Comparison of ENCODE assay signal across 8 cellular contexts in genomic region chr3:8301977-8302589, GRCh38.
DNase-seq lines count a peak whose midpoint lies in the region; ATAC-seq, FAIRE-seq and TF ChIP-seq lines count a peak whose summit lies in the region.

No MANE protein-coding gene starts in this region.

- TF ChIP-seq CTCF in RWPE1 (conservative IDR thresholded peaks at IDR 0.05; ENCODE audit: low read depth), result peak; percentile 70
- TF ChIP-seq CTCF in esophagus muscularis mucosa (IDR thresholded peaks at IDR 0.05), result peak; percentile 59 to 73 (median 61)
- TF ChIP-seq CTCF in omental fat pad (IDR thresholded peaks at IDR 0.05), result no peak

- 20% methylated on average over 6 of the region's 6 CpGs for WGBS in esophagus muscularis mucosa

- peak; percentile 57 for ATAC-seq in HG03432 (IDR thresholded peaks at IDR 0.05; ENCODE audit: unreplicated experiment)
- peak; percentile 41 for ATAC-seq in omental fat pad (ENCODE audit: low FRiP score)
- ATAC-seq in HG03460 (IDR thresholded peaks at IDR 0.05; ENCODE audit: unreplicated experiment), result no peak
- ATAC-seq in GM19324 (IDR thresholded peaks at IDR 0.05; ENCODE audit: low FRiP score, unreplicated experiment), result no peak

- no peak overlapping the region for H3K4me3 ChIP-seq in esophagus muscularis mucosa

- no peaks in the 10 kb centered on the region for H3K27me3 ChIP-seq in esophagus muscularis mucosa

- CTCF ChIA-PET in RWPE1 (lab: Yijun Ruan, JAX), result interaction anchor here (0.8 to 0.9 kb wide), 2 partner anchors 40 to 1834 kb away, joined by 3 read pairs; no protein-coding TSS in a partner anchor

- TF ChIP-seq POLR2A in esophagus muscularis mucosa (IDR thresholded peaks at IDR 0.05; ENCODE audit: low read depth), result no peak

- POLR2A ChIA-PET in RWPE1 (lab: Yijun Ruan, JAX; ENCODE audit: low non-redundant PET), result no interaction called here

- FAIRE-seq in A204.1 (lab: Jason Lieb, UNC), result peak; percentile 97

- no peaks in the 10 kb centered on the region for H3K36me3 ChIP-seq in esophagus muscularis mucosa

- H3K27ac ChIP-seq in RWPE1 (no peak overlapping the region), esophagus muscularis mucosa (replicated peaks in 1 of 4) (no peak overlapping the region)

- intact Hi-C loops in esophagus muscularis mucosa (cut with DNase I), result loop anchor here (5.0 to 10.0 kb wide), 2 partner anchors 190 to 1517 kb away; no protein-coding TSS in a partner anchor

- no peaks in the 10 kb centered on the region for H3K4me1 ChIP-seq in esophagus muscularis mucosa

- no peak for TF ChIP-seq EP300 in esophagus muscularis mucosa (IDR thresholded peaks at IDR 0.05)

- H3K9me3 ChIP-seq in esophagus muscularis mucosa, result no peaks in the 10 kb centered on the region

- DNase-seq in GM04504 (ENCODE audit: low read depth) (peak; percentile 26), RWPE1 (ENCODE audit: low spot score) (peak; percentile 8), esophagus muscularis mucosa (ENCODE audit: extremely low spot score) (peak; percentile 45), omental fat pad (ENCODE audit: low spot score) (no peak)

Comparison
In these comparisons a context has a peak if more than half of its experiments do, and no peak if none do; other contexts are left out.
1. ATAC-seq: peak in HG03432 (single experiment) and omental fat pad (single experiment); none in HG03460 (single experiment) and GM19324 (single experiment).
2. CTCF ChIP-seq: peak in RWPE1 (single experiment) and esophagus muscularis mucosa (3 of 3); none in omental fat pad (0 of 3).